17 cellular contexts compared by ENCODE assay signal in the genomic region with DNA sequence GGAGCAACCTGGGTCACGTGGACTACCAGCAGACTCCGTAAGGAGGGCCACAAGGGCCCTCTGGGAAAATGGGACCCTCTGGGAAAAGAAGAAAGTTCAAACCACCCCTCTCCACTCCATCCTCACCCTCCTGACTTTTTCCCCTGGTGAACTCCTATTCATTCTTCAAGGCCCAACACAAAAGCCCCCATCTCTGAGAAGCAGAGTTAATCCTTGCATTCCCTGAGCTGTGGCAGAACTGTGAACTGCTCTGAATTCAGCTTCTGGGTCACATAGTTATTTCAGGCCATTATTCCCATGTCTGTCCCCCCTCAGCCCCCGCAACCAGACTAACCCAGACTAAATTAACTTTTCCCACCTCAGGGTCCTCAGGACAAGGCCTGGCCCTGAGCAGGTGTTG. TPM values are rescaled to one million over a fixed set of nuclear protein-coding genes. Genes with fewer than 3 reads are reported as not detected.
DNase-seq lines count a peak whose midpoint lies in the region; ATAC-seq and TF ChIP-seq lines count a peak whose summit lies in the region.
"Had no signal": no experiment of that assay in that cellular context is flagged by ENCODE, and none has a peak within 500 bp of the region (broad histone marks: within the 10 kb centered on the region; RNA-seq: fewer than 3 reads in every experiment).

No MANE protein-coding gene starts in this region.

- no peak for TF ChIP-seq EP300 in tibial nerve (IDR thresholded peaks at IDR 0.05)

- H3K23ac ChIP-seq in neuronal stem cell (ENCODE audit: low read depth, low read length, poor library complexity): no peak overlapping the region

- ATAC-seq in HG03432 (IDR thresholded peaks at IDR 0.05; ENCODE audit: unreplicated experiment): no peak
- ATAC-seq: CD8-positive, alpha-beta T cell; HCT116 had no signal

- BruUV-seq in mammary epithelial cell (replicated peaks; lab: Mats Ljungman, UMichigan): no TSS peak

- H3K4ac ChIP-seq in neuronal stem cell (ENCODE audit: low read length): no peak overlapping the region

- peak overlapping the region in 8 of 11 experiments; percentile 31 to 82 (median 52); a peak in 17 of 22 replicates for H3K4me2 ChIP-seq in BLaER1 treated with 17β-estradiol and CSF1 and Interleukin-3, amounts not matched to agents 10 nM and 100 nM
- no peak overlapping the region for H3K4me2 ChIP-seq in neuronal stem cell (ENCODE audit: insufficient read depth, low read length, poor library complexity, severe bottlenecking)
- no peak overlapping the region for H3K4me2 ChIP-seq in mammary epithelial cell (ENCODE audit: insufficient read depth, low read depth, low read length)

- in situ Hi-C loops in mammary epithelial cell (cut with MboI; ENCODE audit: low sequenced_read_pairs in 2 of 2): no loop called here

- H3K9ac ChIP-seq in BLaER1 treated with 17β-estradiol and CSF1 and Interleukin-3, amounts not matched to agents 10 nM and 100 nM: peak overlapping the region in 2 of 11 experiments; percentile 10 to 38; a peak in 2 of 22 replicates
- no peak overlapping the region for H3K9ac ChIP-seq in neuronal stem cell (ENCODE audit: low read depth, low read length, poor library complexity)
- H3K9ac ChIP-seq in mammary epithelial cell (ENCODE audit: insufficient read depth, low read length): no peak overlapping the region

- CTCF ChIA-PET in mammary epithelial cell (lab: Charles Lee; ENCODE audit: low non-redundant PET): no interaction called here

- TF ChIP-seq POLR2A in tibial nerve (IDR thresholded peaks at IDR 0.05): no peak

- no peak overlapping the region for H4K8ac ChIP-seq in neuronal stem cell (ENCODE audit: low read depth, low read length)

- H2BK12ac ChIP-seq in neuronal stem cell (ENCODE audit: low read length): no peak overlapping the region

- H3K18ac ChIP-seq in neuronal stem cell (ENCODE audit: low read length): peak overlapping the region; percentile 53

- H3K36me3 ChIP-seq in BLaER1 treated with 17β-estradiol and CSF1 and Interleukin-3, amounts not matched to agents 10 nM and 100 nM: no peaks in the 10 kb centered on the region
- no peaks in the 10 kb centered on the region for H3K36me3 ChIP-seq in WERI-Rb-1
- no peaks in the 10 kb centered on the region for H3K36me3 ChIP-seq in neuronal stem cell (replicated peaks in 1 of 2; ENCODE audit: control insufficient read depth in 2 of 2, insufficient read depth in 2 of 2, low read length in 2 of 2)
- H3K36me3 ChIP-seq in tibial nerve: no peaks in the 10 kb centered on the region
- H3K36me3 ChIP-seq in mammary epithelial cell (ENCODE audit: insufficient read depth, low read length): no peaks in the 10 kb centered on the region
- H3K36me3 ChIP-seq: BE2C had no signal

- TF ChIP-seq CTCF in WERI-Rb-1 (IDR thresholded peaks at IDR 0.05; ENCODE audit: low read depth, low read length): no peak
- no peak for TF ChIP-seq CTCF in tibial nerve (IDR thresholded peaks at IDR 0.05)
- no peak for TF ChIP-seq CTCF in mammary epithelial cell (conservative IDR thresholded peaks at IDR 0.05 in 1 of 2, IDR thresholded peaks at IDR 0.05 in 1 of 2; ENCODE audit: extremely low read depth in 1 of 2, insufficient read depth in 1 of 2, low read depth in 1 of 2, low read length in 2 of 2)

- no peaks in the 10 kb centered on the region for H3K27me3 ChIP-seq in BLaER1 treated with 17β-estradiol and CSF1 and Interleukin-3, amounts not matched to agents 10 nM and 100 nM
- H3K27me3 ChIP-seq in WERI-Rb-1 (ENCODE audit: insufficient read depth, low read depth, severe bottlenecking) (no peaks in the 10 kb centered on the region), neuronal stem cell (ENCODE audit: control insufficient read depth in 3 of 3, insufficient read depth in 3 of 3, low read depth in 1 of 3, low read length in 3 of 3) (peaks cover 0 to 38% (median 0%) of the 10 kb centered on the region in 3 experiments), tibial nerve (peaks cover 0 to 7% of the 10 kb centered on the region in 2 donors), mammary epithelial cell (ENCODE audit: insufficient read depth, low read length) (no peaks in the 10 kb centered on the region)
- H3K27me3 ChIP-seq: BE2C had no signal

- no peak overlapping the region for H2AK5ac ChIP-seq in neuronal stem cell (ENCODE audit: low read depth, low read length)

- no peak overlapping the region for H2BK15ac ChIP-seq in neuronal stem cell (ENCODE audit: low read length)

- no peak overlapping the region for H2AFZ ChIP-seq in neuronal stem cell (ENCODE audit: low read length)
- H2AFZ ChIP-seq in mammary epithelial cell (ENCODE audit: low read depth, low read length): no peak overlapping the region

- H3K27ac ChIP-seq in BLaER1 treated with 17β-estradiol and CSF1 and Interleukin-3, amounts not matched to agents 10 nM and 100 nM: peak overlapping the region in 8 of 11 experiments; percentile 1 to 74 (median 38); a peak in 9 of 22 replicates
- H3K27ac ChIP-seq in WERI-Rb-1: peak overlapping the region; percentile 90
- peak overlapping the region; percentile 91 for H3K27ac ChIP-seq in neuronal stem cell (replicated peaks; ENCODE audit: low read length)
- no peak overlapping the region for H3K27ac ChIP-seq in tibial nerve
- H3K27ac ChIP-seq in mammary epithelial cell (ENCODE audit: insufficient read depth, low read depth, low read length): no peak overlapping the region

- no peak overlapping the region for H2BK120ac ChIP-seq in neuronal stem cell (ENCODE audit: low read depth, low read length)

- peaks cover 38 to 71% (median 68%) of the 10 kb centered on the region in 10 experiments for H3K4me1 ChIP-seq in BLaER1 treated with 17β-estradiol and CSF1 and Interleukin-3, amounts not matched to agents 10 nM and 100 nM
- H3K4me1 ChIP-seq in neuronal stem cell (ENCODE audit: control insufficient read depth in 2 of 2, insufficient read depth in 1 of 2, low read depth in 1 of 2, low read length in 2 of 2): peaks cover 0 to 18% of the 10 kb centered on the region in 2 donors
- no peaks in the 10 kb centered on the region for H3K4me1 ChIP-seq in tibial nerve
- no peaks in the 10 kb centered on the region for H3K4me1 ChIP-seq in mammary epithelial cell (ENCODE audit: insufficient read depth, low read length)
- H3K4me1 ChIP-seq: BE2C had no signal

- no peaks in the 10 kb centered on the region for H4K20me1 ChIP-seq in BLaER1 treated with 17β-estradiol and CSF1 and Interleukin-3, amounts not matched to agents 10 nM and 100 nM
- no peaks in the 10 kb centered on the region for H4K20me1 ChIP-seq in mammary epithelial cell (ENCODE audit: insufficient read depth, low read length)

- H3K4me3 ChIP-seq in BLaER1 treated with 17β-estradiol and CSF1 and Interleukin-3, amounts not matched to agents 10 nM and 100 nM: no peak overlapping the region
- H3K4me3 ChIP-seq in WERI-Rb-1 (ENCODE audit: low read depth, low read length): no peak overlapping the region
- no peak overlapping the region for H3K4me3 ChIP-seq in neuronal stem cell (ENCODE audit: low read length in 2 of 2)
- no peak overlapping the region for H3K4me3 ChIP-seq in tibial nerve
- no peak overlapping the region for H3K4me3 ChIP-seq in mammary epithelial cell (replicated peaks in 1 of 3; ENCODE audit: insufficient read depth in 1 of 3, low read depth in 2 of 3, low read length in 3 of 3)

- intact Hi-C loops in mammary epithelial cell (cut with micrococcal nuclease): no loop called here

- H3K14ac ChIP-seq in neuronal stem cell (ENCODE audit: low read length): no peak overlapping the region

- H4K91ac ChIP-seq in neuronal stem cell (ENCODE audit: low read depth, low read length, poor library complexity): no peak overlapping the region

- H3K9me3 ChIP-seq in BLaER1 treated with 17β-estradiol and CSF1 and Interleukin-3, amounts not matched to agents 10 nM and 100 nM (replicated peaks in 1 of 11): no peaks in the 10 kb centered on the region; a peak in 3 of 22 replicates
- H3K9me3 ChIP-seq in WERI-Rb-1 (ENCODE audit: severe bottlenecking): no peaks in the 10 kb centered on the region
- H3K9me3 ChIP-seq in neuronal stem cell (replicated peaks in 1 of 2; ENCODE audit: control insufficient read depth in 2 of 2, insufficient read depth in 1 of 2, low read depth in 1 of 2, low read length in 2 of 2): no peaks in the 10 kb centered on the region
- peaks cover 0 to 8% (median 0%) of the 10 kb centered on the region in 4 donors for H3K9me3 ChIP-seq in tibial nerve
- no peaks in the 10 kb centered on the region for H3K9me3 ChIP-seq in mammary epithelial cell (replicated peaks; ENCODE audit: insufficient read depth, low read length)
- H3K9me3 ChIP-seq: BE2C had no signal

- H2BK5ac ChIP-seq in neuronal stem cell (ENCODE audit: low read length): no peak overlapping the region

- H3K79me1 ChIP-seq in neuronal stem cell (ENCODE audit: low read depth, low read length): no peaks in the 10 kb centered on the region

- dilution Hi-C loops in mammary epithelial cell (cut with HindIII; ENCODE audit: low sequenced_read_pairs): no loop called here

- WGBS in neuronal stem cell (ENCODE audit: extremely low coverage in 2 of 2, insufficient read length in 2 of 2, insufficient replicate concordance in 1 of 2), 2 donors: no CpG with 5 or more reads among the region's 3 CpGs
- WGBS in tibial nerve, 2 donors: 88 to 90% methylated on average over 3 of the region's 3 CpGs
- WGBS in mammary epithelial cell (ENCODE audit: low coverage, missing lambda C conversion rate): 74% methylated on average over 3 of the region's 3 CpGs

- H3K79me2 ChIP-seq in mammary epithelial cell (ENCODE audit: insufficient read depth, low read length): no peaks in the 10 kb centered on the region

- DNase-seq in Kasumi-1 (lab: John Stamatoyannopoulos, UW) (peak; percentile 9 to 32), WERI-Rb-1 (no peak), neuronal stem cell (ENCODE audit: low spot score) (no peak), tibial nerve (ENCODE audit: low spot score in 2 of 2) (no peak), mammary epithelial cell (no peak)
- DNase-seq: BE2C; Calu3; CD8-positive, alpha-beta T cell; DMS79 treated with DMSO at 0.1 percent for 48 hours; GF-D8; GOT3; H7 had no signal

RNA-seq across cellular contexts. Expression of a gene that starts 21.6 kb away (rescaled TPM):
- 0.54 TPM for polyA plus RNA-seq in neuronal stem cell (2013, experiment 1 of 2)
- 0.71 TPM for polyA plus RNA-seq in neuronal stem cell (2013, experiment 2 of 2)
- not detected for total RNA-seq in tibial nerve
- not detected for total RNA-seq in mammary epithelial cell
- not detected for polyA plus RNA-seq in mammary epithelial cell
- not detected for polyA minus RNA-seq in mammary epithelial cell
- total RNA-seq: A172; Calu3; CD8-positive, alpha-beta T cell; HT-29 had no signal

RNA-seq across cellular contexts. Expression of a gene that starts 59.4 kb away (rescaled TPM):
- 16.8 TPM for polyA plus RNA-seq in neuronal stem cell (2013, experiment 1 of 2)
- polyA plus RNA-seq in neuronal stem cell (2013, experiment 2 of 2): 15.5 TPM
- total RNA-seq in tibial nerve (10 to 100 TPM; 19.9 to 27.9 (median 23.1) TPM), mammary epithelial cell (10 to 100 TPM; 28.2 to 34.3 TPM)
- polyA plus RNA-seq in mammary epithelial cell: 14.8 TPM
- 32.5 TPM for polyA minus RNA-seq in mammary epithelial cell

Comparison
In these comparisons a context has a peak if more than half of its experiments do, and no peak if none do; other contexts are left out.
1. H3K27ac ChIP-seq: peak in BLaER1 treated with 17β-estradiol and CSF1 and Interleukin-3, amounts not matched to agents 10 nM and 100 nM (8 of 11), WERI-Rb-1 (single experiment) and neuronal stem cell (single experiment); none in tibial nerve (0 of 4) and mammary epithelial cell (single experiment).
2. H3K4me2 ChIP-seq: peak in BLaER1 treated with 17β-estradiol and CSF1 and Interleukin-3, amounts not matched to agents 10 nM and 100 nM (8 of 11); none in neuronal stem cell (single experiment) and mammary epithelial cell (single experiment).
3. DNase-seq: peak in Kasumi-1 (2 of 2); none in WERI-Rb-1 (single experiment), neuronal stem cell (single experiment), tibial nerve (0 of 2) and mammary epithelial cell (single experiment).